22 cellular contexts compared by ENCODE assay signal in genomic region chr11:3970101-3970500, GRCh38.
DNase-seq lines count a peak whose midpoint lies in the region; ATAC-seq and TF ChIP-seq lines count a peak whose summit lies in the region.
"Had no signal": no experiment of that assay in that cellular context is flagged by ENCODE, and none has a peak within 500 bp of the region (broad histone marks: within the 10 kb centered on the region; RNA-seq: fewer than 3 reads in every experiment).

No MANE protein-coding gene starts in this region.

- H3K9me3 Mint-ChIP-seq in CD4-positive, alpha-beta T cell = no peaks in the 10 kb centered on the region
- H3K9me3 Mint-ChIP-seq in GM23338 (no peaks in the 10 kb centered on the region), osteocyte (ENCODE audit: unreplicated experiment) (no peaks in the 10 kb centered on the region)
- no peaks in the 10 kb centered on the region for H3K9me3 Mint-ChIP-seq in activated naive CD8-positive, alpha-beta T cell (ENCODE audit: low read depth)

- H3K27ac ChIP-seq in CD4-positive, alpha-beta T cell (ENCODE audit: low read depth, low read length) = no peak overlapping the region
- H3K27ac ChIP-seq in GM23338 (ENCODE audit: low read depth) = no peak overlapping the region
- H3K27ac ChIP-seq: BLaER1, PC-9, SJSA1, thoracic aorta had no signal

- H3K36me3 Mint-ChIP-seq in CD4-positive, alpha-beta T cell (ENCODE audit: low read depth) = peaks cover 66% of the 10 kb centered on the region
- H3K36me3 Mint-ChIP-seq in GM23338 (ENCODE audit: low read depth) (no peaks in the 10 kb centered on the region), osteocyte (ENCODE audit: unreplicated experiment) (peaks cover 11% of the 10 kb centered on the region)
- H3K36me3 Mint-ChIP-seq in activated naive CD8-positive, alpha-beta T cell = peaks cover 29% of the 10 kb centered on the region

- no peak overlapping the region for H3K4me3 ChIP-seq in GM23338
- H3K4me3 ChIP-seq: BLaER1, gastrocnemius medialis, mucosa of descending colon, PC-9, SJSA1, thoracic aorta had no signal

- intact Hi-C loops in CD4-positive, alpha-beta T cell (cut with DNase I, micrococcal nuclease) = no loop called here

- no peaks in the 10 kb centered on the region for H3K27me3 ChIP-seq in CD4-positive, alpha-beta T cell (ENCODE audit: control insufficient read depth, insufficient read depth, low read length)
- H3K27me3 ChIP-seq in GM23338 (ENCODE audit: insufficient read depth) = no peaks in the 10 kb centered on the region
- H3K27me3 ChIP-seq: BLaER1, gastrocnemius medialis, SJSA1 had no signal

- H3K27ac Mint-ChIP-seq in CD4-positive, alpha-beta T cell = peak overlapping the region; percentile 70
- H3K27ac Mint-ChIP-seq in GM23338 = peak overlapping the region; percentile 42; the same call in 1 of the 2 replicates
- peak overlapping the region; percentile 94 for H3K27ac Mint-ChIP-seq in activated naive CD8-positive, alpha-beta T cell
- H3K27ac Mint-ChIP-seq in osteocyte (ENCODE audit: unreplicated experiment) = peak overlapping the region; percentile 41

- ATAC-seq in CD4-positive, alpha-beta T cell (ENCODE audit: poor library complexity) = no peak
- no peak for ATAC-seq in GM23338
- ATAC-seq: mucosa of descending colon, right cardiac atrium had no signal

- CTCF ChIA-PET in CD4-positive, alpha-beta T cell (lab: Charles Lee) = interaction anchor here (0.7 kb wide), 1 partner anchor 121 kb away, joined by 3 read pairs; no protein-coding TSS in a partner anchor

- H3K79me2 ChIP-seq in GM23338 (replicated peaks; ENCODE audit: insufficient read depth) = no peaks in the 10 kb centered on the region

- H3K4me1 Mint-ChIP-seq in CD4-positive, alpha-beta T cell (ENCODE audit: low read depth) = peaks cover 81% of the 10 kb centered on the region
- H3K4me1 Mint-ChIP-seq in GM23338 = peaks cover 2% of the 10 kb centered on the region; the same call in 2 of the 3 replicates
- peaks cover 80% of the 10 kb centered on the region for H3K4me1 Mint-ChIP-seq in activated naive CD8-positive, alpha-beta T cell (ENCODE audit: low read depth)
- H3K4me1 Mint-ChIP-seq in osteocyte (ENCODE audit: unreplicated experiment) = peaks cover 12% of the 10 kb centered on the region

- H3F3A ChIP-seq in GM23338 (replicated peaks; ENCODE audit: low read depth) = no peaks in the 10 kb centered on the region

- no peaks in the 10 kb centered on the region for H4K20me1 ChIP-seq in GM23338 (replicated peaks; ENCODE audit: insufficient read depth)
- H4K20me1 ChIP-seq: BLaER1 had no signal

- no peaks in the 10 kb centered on the region for H3K9me3 ChIP-seq in CD4-positive, alpha-beta T cell (ENCODE audit: control insufficient read depth, low read length)
- H3K9me3 ChIP-seq: BLaER1, gastrocnemius medialis, mucosa of descending colon, SJSA1, thoracic aorta had no signal

- no peaks in the 10 kb centered on the region for H3K27me3 Mint-ChIP-seq in CD4-positive, alpha-beta T cell
- H3K27me3 Mint-ChIP-seq in GM23338 (ENCODE audit: insufficient read depth, low read depth, poor library complexity) = no peaks in the 10 kb centered on the region
- H3K27me3 Mint-ChIP-seq in activated naive CD8-positive, alpha-beta T cell = no peaks in the 10 kb centered on the region
- no peaks in the 10 kb centered on the region for H3K27me3 Mint-ChIP-seq in osteocyte (ENCODE audit: unreplicated experiment)

- H3K4me1 ChIP-seq in GM23338 (ENCODE audit: insufficient read depth) = no peaks in the 10 kb centered on the region
- H3K4me1 ChIP-seq: BLaER1, SJSA1 had no signal

- DNase-seq in CD4-positive, alpha-beta T cell = no peak
- DNase-seq in GM23338 (ENCODE audit: low spot score) (no peak), osteocyte (ENCODE audit: extremely low spot score, unreplicated experiment) (no peak), AG08395 (ENCODE audit: low spot score) (no peak), NCI-H524 treated with DMSO at 0.1 percent for 48 hours (lab: John Stamatoyannopoulos, UW) (no peak)
- no peak for DNase-seq in NK-92 treated with Interleukin-12 subunit alpha and Interleukin-12 subunit beta, amount 100 ng/mL, for 24 hours (lab: John Stamatoyannopoulos, UW)
- DNase-seq: activated gamma-delta T cell, dermis blood vessel endothelial cell, DMS79 treated with DMSO at 0.1 percent for 48 hours, gastrocnemius medialis, KBM-7, mucosa of descending colon, NCI-H1092, NCI-H2107, occipital lobe, PC-9, right cardiac atrium, T1000 had no signal

- H3K36me3 ChIP-seq in GM23338 (ENCODE audit: insufficient read depth) = no peaks in the 10 kb centered on the region
- H3K36me3 ChIP-seq: SJSA1, thoracic aorta had no signal

- POLR2A ChIA-PET in CD4-positive, alpha-beta T cell (lab: Charles Lee) = interaction anchor here (0.6 to 2.6 kb wide), 8 partner anchors 10 to 130 kb away, joined by 3 to 15 read pairs (median 3); partner anchors contain the start of gene RHOG

- H3K4me3 Mint-ChIP-seq in CD4-positive, alpha-beta T cell = peak overlapping the region; percentile 71
- no peak overlapping the region for H3K4me3 Mint-ChIP-seq in GM23338
- H3K4me3 Mint-ChIP-seq in activated naive CD8-positive, alpha-beta T cell = peak overlapping the region; percentile 72
- no peak overlapping the region for H3K4me3 Mint-ChIP-seq in osteocyte (ENCODE audit: unreplicated experiment)

- no peaks in the 10 kb centered on the region for H3K9me2 ChIP-seq in GM23338 (ENCODE audit: insufficient read depth)

- no peak overlapping the region for H3K4me2 ChIP-seq in GM23338
- H3K4me2 ChIP-seq: BLaER1, PC-9 had no signal

- H2AFZ ChIP-seq in GM23338 = no peak overlapping the region
- H2AFZ ChIP-seq: PC-9 had no signal

- no peak for TF ChIP-seq CTCF in CD4-positive, alpha-beta T cell (IDR thresholded peaks at IDR 0.05)
- TF ChIP-seq CTCF in GM23338 (conservative IDR thresholded peaks at IDR 0.05; ENCODE audit: low read depth in 2 of 2) (no peak), osteocyte (IDR thresholded peaks at IDR 0.05) (no peak)

TF ChIP-seq in GM23338, 12 proteins besides CTCF, POLR2A, EP300 and RAD21 (continues in another document):
- TF ChIP-seq ZNF462 (CRISPR knock-in tag; IDR thresholded peaks at IDR 0.05) (no peak), CREB1 (CRISPR knock-in tag; IDR thresholded peaks at IDR 0.05; ENCODE audit: low read depth) (no peak), STAT1 (IDR thresholded peaks at IDR 0.05; ENCODE audit: unreplicated experiment) (no peak), JUNB (IDR thresholded peaks at IDR 0.05; ENCODE audit: unreplicated experiment) (no peak), POLR2AphosphoS5 (IDR thresholded peaks at IDR 0.05; ENCODE audit: low read depth) (no peak)

Comparison
In these comparisons a context has a peak if more than half of its experiments do, and no peak if none do; other contexts are left out.
1. H3K27ac Mint-ChIP-seq: peak in every context shown above with its lines; median percentile 94 in activated naive CD8-positive, alpha-beta T cell; 70 in CD4-positive, alpha-beta T cell; 42 in GM23338; 41 in osteocyte.
2. H3K4me3 Mint-ChIP-seq: peak in CD4-positive, alpha-beta T cell (single experiment) and activated naive CD8-positive, alpha-beta T cell (single experiment); none in GM23338 (single experiment) and osteocyte (single experiment).